ENCODE assay signal across 19 cellular contexts in the genomic region with DNA sequence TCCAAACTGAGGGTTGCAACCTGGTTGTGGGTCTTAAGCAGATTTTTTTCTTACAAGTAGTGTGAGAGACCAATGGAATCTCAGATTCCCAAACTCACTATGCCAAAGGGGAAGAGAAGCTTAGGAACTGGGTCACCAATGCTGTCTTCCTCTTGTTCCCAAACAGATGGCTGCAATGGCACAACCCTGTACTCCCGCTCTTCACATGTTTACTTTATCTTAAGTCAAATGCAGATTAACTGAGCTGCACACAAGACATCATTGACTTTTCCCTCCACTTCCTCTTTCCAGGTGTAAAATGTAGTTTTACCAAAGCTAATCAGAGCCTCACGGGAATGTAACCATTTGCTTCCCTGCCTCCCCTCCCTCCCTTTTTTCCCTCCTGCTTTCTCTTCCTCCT. TPM values are rescaled to one million over a fixed set of nuclear protein-coding genes. Genes with fewer than 3 reads are reported as not detected.
"Had no signal": no experiment of that assay in that cellular context is flagged by ENCODE, and none has a peak within 500 bp of the region (broad histone marks: within the 10 kb centered on the region; RNA-seq: fewer than 3 reads in every experiment).

No MANE protein-coding gene starts in this region.

- H3K4me3 Mint-ChIP-seq: activated CD4-positive, alpha-beta memory T cell treated with anti-CD3 and anti-CD28 coated beads, Interleukin-2, amount 10 ng/mL, durations not matched to agents 7 days and 5 days; activated T-cell treated with anti-CD3 and anti-CD28 coated beads, Interleukin-2, amount 50 U/mL, for 4 hours; stimulated activated naive CD8-positive, alpha-beta T cell treated with anti-CD3 and anti-CD28 coated beads, Interleukin-15, Interleukin-2, amounts not matched to agents 100 ng/mL and 50 ng/mL, for 24 hours; WTC11 had no signal

- H3K36me3 Mint-ChIP-seq: activated naive CD4-positive, alpha-beta T cell treated with anti-CD3 and anti-CD28 coated beads, Interleukin-2, amount 50 U/mL, for 72 hours; WTC11 had no signal

- H3K4me3 ChIP-seq: esophagus muscularis mucosa, left ventricle myocardium inferior, spleen, upper lobe of left lung had no signal

- H3K4me1 ChIP-seq: esophagus muscularis mucosa, left ventricle myocardium inferior had no signal

- H3K27ac Mint-ChIP-seq: activated CD4-positive, alpha-beta memory T cell treated with anti-CD3 and anti-CD28 coated beads, Interleukin-2, amount 10 ng/mL, durations not matched to agents 7 days and 5 days; activated naive CD4-positive, alpha-beta T cell treated with anti-CD3 and anti-CD28 coated beads, Interleukin-2, amount 50 U/mL, for 72 hours; nephron; stimulated activated naive CD8-positive, alpha-beta T cell treated with anti-CD3 and anti-CD28 coated beads, Interleukin-15, Interleukin-2, amounts not matched to agents 100 ng/mL and 50 ng/mL, for 24 hours had no signal

- H3K9me3 ChIP-seq: esophagus muscularis mucosa, left ventricle myocardium inferior, spleen, upper lobe of left lung had no signal

- H3K27ac ChIP-seq: esophagus muscularis mucosa, left ventricle myocardium inferior, upper lobe of left lung had no signal

- DNase-seq: activated CD4-positive, alpha-beta memory T cell treated with anti-CD3 and anti-CD28 coated beads, Interleukin-2, amount 10 ng/mL, durations not matched to agents 7 days and 5 days; activated CD4-positive, alpha-beta T cell treated with anti-CD3 and anti-CD28 coated beads for 4 hours; activated effector memory CD4-positive, alpha-beta T cell treated with Interleukin-2 at 50 U/mL for 16 hours; activated T-cell treated with anti-CD3 and anti-CD28 coated beads, Interleukin-2, amount 50 U/mL, for 4 hours; kidney; left ventricle myocardium inferior; mesenchymal stem cell; spleen; T-helper 2 cell had no signal

- ATAC-seq: activated naive CD4-positive, alpha-beta T cell treated with anti-CD3 and anti-CD28 coated beads, Interleukin-2, amount 50 U/mL, for 72 hours; activated T-cell treated with anti-CD3 and anti-CD28 coated beads, Interleukin-2, amount 50 U/mL, for 4 hours; sciatic nerve; WTC11 had no signal

- H3K36me3 ChIP-seq: esophagus muscularis mucosa, left ventricle myocardium inferior, spleen, upper lobe of left lung had no signal

- H3K9me3 Mint-ChIP-seq: activated CD4-positive, alpha-beta memory T cell treated with anti-CD3 and anti-CD28 coated beads, Interleukin-2, amount 10 ng/mL, durations not matched to agents 7 days and 5 days; activated naive CD4-positive, alpha-beta T cell treated with anti-CD3 and anti-CD28 coated beads, Interleukin-2, amount 50 U/mL, for 72 hours; activated T-cell treated with anti-CD3 and anti-CD28 coated beads, Interleukin-2, amount 50 U/mL, for 4 hours; nephron; stimulated activated naive CD8-positive, alpha-beta T cell treated with anti-CD3 and anti-CD28 coated beads, Interleukin-15, Interleukin-2, amounts not matched to agents 100 ng/mL and 50 ng/mL, for 24 hours; WTC11 had no signal

- H3K27me3 ChIP-seq: upper lobe of left lung had no signal

RNA-seq across cellular contexts. Expression of a gene that starts 14.4 kb away (rescaled TPM):
- total RNA-seq: activated CD4-positive, alpha-beta memory T cell treated with anti-CD3 and anti-CD28 coated beads, Interleukin-2, amount 10 ng/mL, durations not matched to agents 7 days and 5 days; activated naive CD4-positive, alpha-beta T cell treated with anti-CD3 and anti-CD28 coated beads, Interleukin-2, amount 50 U/mL, for 72 hours; activated T-cell treated with anti-CD3 and anti-CD28 coated beads, Interleukin-2, amount 50 U/mL, for 4 hours; pulmonary artery endothelial cell; WTC11 had no signal

RNA-seq across cellular contexts. Expression of a gene that starts 45.8 kb away (rescaled TPM):
- total RNA-seq: activated CD4-positive, alpha-beta memory T cell treated with anti-CD3 and anti-CD28 coated beads, Interleukin-2, amount 10 ng/mL, durations not matched to agents 7 days and 5 days; activated naive CD4-positive, alpha-beta T cell treated with anti-CD3 and anti-CD28 coated beads, Interleukin-2, amount 50 U/mL, for 72 hours; activated T-cell treated with anti-CD3 and anti-CD28 coated beads, Interleukin-2, amount 50 U/mL, for 4 hours; cardiac septum; esophagus muscularis mucosa; kidney; left ventricle myocardium inferior; pulmonary artery endothelial cell; sciatic nerve; temporal lobe; upper lobe of left lung; WTC11 had no signal
